26 cellular contexts compared by ENCODE assay signal in the genomic region with DNA sequence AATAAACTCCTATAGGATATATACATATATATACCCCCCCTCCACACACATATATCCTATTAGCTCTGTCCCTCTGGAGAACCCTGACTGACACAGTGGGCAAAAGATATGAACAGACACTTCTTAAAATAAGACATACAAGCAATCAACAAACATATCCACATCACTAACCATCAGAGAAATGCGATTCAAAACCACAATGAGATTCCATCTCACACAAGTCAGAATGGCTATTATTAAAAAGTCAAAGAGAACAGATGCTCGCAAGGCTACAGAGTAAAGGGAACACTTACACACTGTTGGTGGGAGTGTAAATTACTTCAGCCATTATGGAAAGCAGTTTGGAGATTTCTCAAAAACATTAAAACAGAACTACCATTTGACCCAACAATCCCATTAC.
"Had no signal": no experiment of that assay in that cellular context is flagged by ENCODE, and none has a peak within 500 bp of the region (broad histone marks: within the 10 kb centered on the region; RNA-seq: fewer than 3 reads in every experiment).

No MANE protein-coding gene starts in this region.

- H3K27me3 ChIP-seq: stomach, suprapubic skin, testis, thyroid gland, tibial artery, tibial nerve, transverse colon, upper lobe of left lung, upper lobe of right lung, uterus, vagina had no signal

- H3K9me3 ChIP-seq: suprapubic skin, testis, thyroid gland, tibial nerve, upper lobe of right lung, uterus, vagina had no signal

- ATAC-seq: stimulated activated effector memory CD8-positive, alpha-beta T cell treated with anti-CD3 and anti-CD28 coated beads, Interleukin-12 subunit alpha, Interleukin-12 subunit beta, amount 100 ng/mL, for 72 hours; stimulated activated memory B cell treated with anti-CD40 and anti-IgM and Interleukin-4, amounts not matched to agents 10 μg/mL and 1 μg/mL and 100 μg/mL, for 72 hours; stimulated activated naive B cell treated with anti-CD40 and anti-IgM and Interleukin-4, amounts not matched to agents 10 μg/mL and 1 μg/mL and 100 μg/mL, for 72 hours; stimulated activated naive CD8-positive, alpha-beta T cell treated with anti-CD3 and anti-CD28 coated beads, Interleukin-15, amount 100 ng/mL, for 72 hours; stimulated activated naive CD8-positive, alpha-beta T cell treated with anti-CD3 and anti-CD28 coated beads, Interleukin-15, Interleukin-2, amounts not matched to agents 100 U/mL and 50 U/mL, for 24 hours; upper lobe of right lung had no signal

- DNase-seq: stimulated activated CD4-positive, alpha-beta T cell treated with anti-CD3 and anti-CD28 coated beads, Interleukin-2, amount 100 ng/mL, for 48 hours; stimulated activated CD4-positive, alpha-beta T cell treated with anti-CD3 and anti-CD28 coated beads, Interleukin-4, amount 100 ng/mL, for 1 hour; stimulated activated CD4-positive, alpha-beta T cell treated with anti-CD3 and anti-CD28 coated beads, Interleukin-4, amount 100 ng/mL, for 24 hours; stimulated activated CD4-positive, alpha-beta T cell treated with anti-CD3 and anti-CD28 coated beads, Interleukin-4, amount 100 ng/mL, for 4 hours; stimulated activated CD8-positive, alpha-beta memory T cell treated with anti-CD3 and anti-CD28 coated beads, Interleukin-4, amount 100 ng/mL, for 48 hours; stimulated activated naive B cell treated with anti-CD40 and anti-IgM and Interleukin-4, amounts not matched to agents 10 μg/mL and 1 μg/mL and 100 μg/mL, for 72 hours; stimulated activated naive CD4-positive, alpha-beta T cell; stimulated activated naive CD4-positive, alpha-beta T cell treated with Interleukin-2 at 50 U/mL for 16 hours; stimulated activated naive CD8-positive, alpha-beta T cell treated with anti-CD3 and anti-CD28 coated beads, Interleukin-15, amount 100 ng/mL, for 72 hours; stimulated activated naive CD8-positive, alpha-beta T cell treated with anti-CD3 and anti-CD28 coated beads, Interleukin-15, Interleukin-2, amounts not matched to agents 100 U/mL and 50 U/mL, for 24 hours; stomach; substantia nigra; testis; thyroid gland; tibial artery; transverse colon; trophoblast cell; upper lobe of left lung; upper lobe of right lung; uterus had no signal

- H3K27ac ChIP-seq: stomach, suprapubic skin, testis, thoracic aorta, thyroid gland, tibial artery, tibial nerve, transverse colon, upper lobe of left lung, upper lobe of right lung, uterus, vagina had no signal

- H3K36me3 ChIP-seq: stomach, suprapubic skin, thoracic aorta, thyroid gland, tibial artery, tibial nerve, transverse colon, upper lobe of left lung, upper lobe of right lung, uterus, vagina had no signal

- H3K4me3 ChIP-seq: stomach, suprapubic skin, testis, thoracic aorta, thyroid gland, tibial artery, tibial nerve, transverse colon, upper lobe of left lung, upper lobe of right lung, uterus, vagina had no signal

- H3K4me1 ChIP-seq: stomach, suprapubic skin, testis, thyroid gland, tibial artery, tibial nerve, transverse colon, upper lobe of left lung, upper lobe of right lung, uterus, vagina had no signal
